Comparison of ENCODE assay signal across 8 cellular contexts in genomic region chr10:95327367-95327766, GRCh38. TPM values are rescaled to one million over a fixed set of nuclear protein-coding genes. Genes with fewer than 3 reads are reported as not detected.
DNase-seq lines count a peak whose midpoint lies in the region; ATAC-seq and TF ChIP-seq lines count a peak whose summit lies in the region.

No MANE protein-coding gene starts in this region.

- H3K79me2 ChIP-seq in SK-N-SH (ENCODE audit: insufficient read depth) = no peaks in the 10 kb centered on the region

- no peaks in the 10 kb centered on the region for H3F3A ChIP-seq in SK-N-SH (replicated peaks; ENCODE audit: insufficient read depth)

- TF ChIP-seq EP300 in SK-N-SH (IDR thresholded peaks at IDR 0.05; ENCODE audit: borderline replicate concordance in 1 of 2, low read depth in 1 of 2, low read length in 1 of 2) = 0 out of 4 replicates have a peak, but pooled peaks of 1 of the 2 experiments have one; percentile 11

- no peaks in the 10 kb centered on the region for H3K27me3 Mint-ChIP-seq in activated CD4-positive, alpha-beta memory T cell treated with anti-CD3 and anti-CD28 coated beads for 36 hours
- H3K27me3 Mint-ChIP-seq in activated T-cell treated with anti-CD3 and anti-CD28 coated beads, Interleukin-2, amount 50 U/mL, for 72 hours (ENCODE audit: low read depth) = no peaks in the 10 kb centered on the region

- H3K4me2 ChIP-seq in SK-N-SH = no peak overlapping the region

- no peak for ATAC-seq in thoracic aorta (ENCODE audit: insufficient number of reproducible peaks, low FRiP score, low read depth)
- no peak for ATAC-seq in activated T-cell treated with anti-CD3 and anti-CD28 coated beads, Interleukin-2, amount 50 U/mL, for 72 hours (replicated peaks in 1 of 2)

- DNase-seq in MG63 (peak; percentile 74), SK-N-SH (peak; percentile 48), left ventricle myocardium inferior (peak; percentile 56), thoracic aorta (ENCODE audit: low spot score) (no peak), HPDE6-E6E7 (ENCODE audit: extremely low spot score) (no peak)
- no peak for DNase-seq in activated CD8-positive, alpha-beta memory T cell treated with anti-CD3 and anti-CD28 coated beads, Interleukin-2, amount 50 U/mL, for 48 hours
- DNase-seq in activated CD4-positive, alpha-beta memory T cell treated with anti-CD3 and anti-CD28 coated beads for 36 hours = no peak
- no peak for DNase-seq in activated T-cell treated with anti-CD3 and anti-CD28 coated beads, Interleukin-2, amount 50 U/mL, for 72 hours

- TF ChIP-seq RAD21 in SK-N-SH (IDR thresholded peaks at IDR 0.05; ENCODE audit: low read length) = no peak

- 52% methylated on average over 5 of the region's 5 CpGs for WGBS in SK-N-SH (ENCODE audit: low lambda C conversion rate)

- TF ChIP-seq CTCF in SK-N-SH (IDR thresholded peaks at IDR 0.05) (no peak), left ventricle myocardium inferior (IDR thresholded peaks at IDR 0.05; ENCODE audit: borderline replicate concordance) (peak; percentile 40), thoracic aorta (IDR thresholded peaks at IDR 0.05) (no peak)

- H3K27me3 ChIP-seq in MG63 (no peaks in the 10 kb centered on the region), SK-N-SH (ENCODE audit: insufficient read depth) (no peaks in the 10 kb centered on the region), left ventricle myocardium inferior (ENCODE audit: low read depth) (no peaks in the 10 kb centered on the region), thoracic aorta (replicated peaks; ENCODE audit: insufficient read depth) (no peaks in the 10 kb centered on the region)

- H3K4me3 Mint-ChIP-seq in activated CD4-positive, alpha-beta memory T cell treated with anti-CD3 and anti-CD28 coated beads for 36 hours = no peak overlapping the region
- H3K4me3 Mint-ChIP-seq in activated T-cell treated with anti-CD3 and anti-CD28 coated beads, Interleukin-2, amount 50 U/mL, for 72 hours = no peak overlapping the region

- no peaks in the 10 kb centered on the region for H3K9me3 ChIP-seq in MG63
- no peaks in the 10 kb centered on the region for H3K9me3 ChIP-seq in SK-N-SH
- H3K9me3 ChIP-seq in left ventricle myocardium inferior (replicated peaks) = no peaks in the 10 kb centered on the region
- no peaks in the 10 kb centered on the region for H3K9me3 ChIP-seq in thoracic aorta

- no peaks in the 10 kb centered on the region for H3K9me2 ChIP-seq in SK-N-SH

- POLR2A ChIA-PET in SK-N-SH (lab: Yijun Ruan, JAX) = no interaction called here
- POLR2A ChIA-PET in activated CD4-positive, alpha-beta memory T cell treated with anti-CD3 and anti-CD28 coated beads for 36 hours (lab: Charles Lee) = no interaction called here

- H3K27ac ChIP-seq in SK-N-SH (ENCODE audit: low read depth in 2 of 2, low read length in 1 of 2) = peak overlapping the region in 1 of 2 experiments; percentile 40; a peak in 2 of 4 replicates
- H3K27ac ChIP-seq in left ventricle myocardium inferior (replicated peaks) = peak overlapping the region; percentile 70
- peak overlapping the region; percentile 27 to 97 for H3K27ac ChIP-seq in thoracic aorta

- no peak overlapping the region for H3K27ac Mint-ChIP-seq in activated CD4-positive, alpha-beta memory T cell treated with anti-CD3 and anti-CD28 coated beads for 36 hours
- H3K27ac Mint-ChIP-seq in activated T-cell treated with anti-CD3 and anti-CD28 coated beads, Interleukin-2, amount 50 U/mL, for 72 hours = no peak overlapping the region

- CTCF ChIA-PET in SK-N-SH (lab: Yijun Ruan, JAX) = interaction anchor here (0.8 to 1.1 kb wide), 2 partner anchors 82 to 85 kb away, joined by 3 to 4 read pairs; no protein-coding TSS in a partner anchor
- CTCF ChIA-PET in activated CD4-positive, alpha-beta memory T cell treated with anti-CD3 and anti-CD28 coated beads for 36 hours (lab: Charles Lee) = no interaction called here

- H3K4me3 ChIP-seq in MG63 = no peak overlapping the region
- no peak overlapping the region for H3K4me3 ChIP-seq in SK-N-SH (ENCODE audit: low read depth in 2 of 2, low read length in 1 of 2)
- no peak overlapping the region for H3K4me3 ChIP-seq in left ventricle myocardium inferior
- H3K4me3 ChIP-seq in thoracic aorta = no peak overlapping the region

- H3K36me3 ChIP-seq in MG63 = no peaks in the 10 kb centered on the region
- H3K36me3 ChIP-seq in SK-N-SH (replicated peaks in 1 of 2; ENCODE audit: control insufficient read depth in 1 of 2, insufficient read depth in 2 of 2, low read length in 1 of 2) = no peaks in the 10 kb centered on the region
- H3K36me3 ChIP-seq in left ventricle myocardium inferior = peaks cover 65% of the 10 kb centered on the region
- peaks cover 67% of the 10 kb centered on the region for H3K36me3 ChIP-seq in thoracic aorta

- no peak overlapping the region for H3K9ac ChIP-seq in SK-N-SH

- H4K20me1 ChIP-seq in SK-N-SH (ENCODE audit: insufficient read depth) = no peaks in the 10 kb centered on the region

- H3K4me1 ChIP-seq in SK-N-SH (ENCODE audit: control insufficient read depth in 1 of 2, insufficient read depth in 2 of 2, low read depth in 1 of 2, low read length in 1 of 2) = peaks cover 0 to 10% of the 10 kb centered on the region in 2 experiments; a peak in 2 of 4 replicates
- H3K4me1 ChIP-seq in left ventricle myocardium inferior = peaks cover 95% of the 10 kb centered on the region
- H3K4me1 ChIP-seq in thoracic aorta (ENCODE audit: control insufficient read depth in 1 of 2, low read depth in 2 of 2) = peaks cover 0 to 48% of the 10 kb centered on the region in 2 donors

- H3K4me1 Mint-ChIP-seq in activated CD4-positive, alpha-beta memory T cell treated with anti-CD3 and anti-CD28 coated beads for 36 hours (ENCODE audit: low read depth) = no peaks in the 10 kb centered on the region
- no peaks in the 10 kb centered on the region for H3K4me1 Mint-ChIP-seq in activated T-cell treated with anti-CD3 and anti-CD28 coated beads, Interleukin-2, amount 50 U/mL, for 72 hours (ENCODE audit: low read depth)

- H3K36me3 Mint-ChIP-seq in activated CD4-positive, alpha-beta memory T cell treated with anti-CD3 and anti-CD28 coated beads for 36 hours = no peaks in the 10 kb centered on the region
- no peaks in the 10 kb centered on the region for H3K36me3 Mint-ChIP-seq in activated T-cell treated with anti-CD3 and anti-CD28 coated beads, Interleukin-2, amount 50 U/mL, for 72 hours (ENCODE audit: insufficient read depth in 2 of 2)

- H2AFZ ChIP-seq in SK-N-SH (ENCODE audit: low read depth) = no peak overlapping the region

- intact Hi-C loops in left ventricle myocardium inferior (cut with micrococcal nuclease) = no loop called here
- intact Hi-C loops in activated CD4-positive, alpha-beta memory T cell treated with anti-CD3 and anti-CD28 coated beads for 36 hours (cut with micrococcal nuclease) = no loop called here

- H3K9me3 Mint-ChIP-seq in activated CD4-positive, alpha-beta memory T cell treated with anti-CD3 and anti-CD28 coated beads for 36 hours = no peaks in the 10 kb centered on the region
- no peaks in the 10 kb centered on the region for H3K9me3 Mint-ChIP-seq in activated T-cell treated with anti-CD3 and anti-CD28 coated beads, Interleukin-2, amount 50 U/mL, for 72 hours

TF ChIP-seq in SK-N-SH, 30 proteins besides CTCF, POLR2A, EP300 and RAD21 (continues in another document):
- no peak; the same call in 1 of the 2 replicates for TF ChIP-seq GATA2 (CRISPR knock-in tag; IDR thresholded peaks at IDR 0.05)
- no peak for TF ChIP-seq FOXM1 (IDR thresholded peaks at IDR 0.05; ENCODE audit: low read depth)
- TF ChIP-seq NFIC (IDR thresholded peaks at IDR 0.05; ENCODE audit: borderline replicate concordance) = peak; percentile 33; the same call in 1 of the 2 replicates
- no peak for TF ChIP-seq USF1 (IDR thresholded peaks at IDR 0.05; ENCODE audit: borderline replicate concordance, low read depth)
- no peak for TF ChIP-seq RCOR1 (IDR thresholded peaks at IDR 0.05; ENCODE audit: low read length)
- TF ChIP-seq ELF1 (IDR thresholded peaks at IDR 0.05) = no peak
- no peak for TF ChIP-seq RFX5 (IDR thresholded peaks at IDR 0.05; ENCODE audit: low read length)
- TF ChIP-seq ZBTB33 (IDR thresholded peaks at IDR 0.05; ENCODE audit: borderline replicate concordance, low read depth) = no peak
- no peak for TF ChIP-seq FOSL2 (IDR thresholded peaks at IDR 0.05; ENCODE audit: borderline replicate concordance, low read depth)
- TF ChIP-seq TEAD4 (IDR thresholded peaks at IDR 0.05; ENCODE audit: borderline replicate concordance, insufficient read depth) = no peak
- TF ChIP-seq RXRA (IDR thresholded peaks at IDR 0.05; ENCODE audit: borderline replicate concordance, low read depth) = no peak
- no peak for TF ChIP-seq YY1 (IDR thresholded peaks at IDR 0.05; ENCODE audit: low read depth)
- no peak for TF ChIP-seq JUND (IDR thresholded peaks at IDR 0.05)
- TF ChIP-seq SMC3 (IDR thresholded peaks at IDR 0.05; ENCODE audit: low read depth, low read length) = no peak

RNA-seq across cellular contexts. Expression of gene PDLIM1, which starts 36.6 kb away (rescaled TPM):
- 3.5 and 6.2 TPM in 2 replicates for total RNA-seq in MG63 (2014; rRNA removed; shearing (Covaris generic); ENCODE audit: low replicate concordance)
- 74.4 and 97.2 TPM in 2 replicates for polyA plus RNA-seq in SK-N-SH (2012; rRNA removed)
- 89.3 and 96.8 TPM in 2 replicates for polyA plus RNA-seq in SK-N-SH (2012; cell fraction: cytosol; rRNA removed)
- polyA plus RNA-seq in SK-N-SH (2012; cell fraction: nucleus; rRNA removed) = 68.2 and 70.4 TPM in 2 replicates
- total RNA-seq in left ventricle myocardium inferior = 358 TPM
- 100 to 1,000 TPM; 109 to 140 TPM for total RNA-seq in thoracic aorta
- total RNA-seq in activated CD4-positive, alpha-beta memory T cell treated with anti-CD3 and anti-CD28 coated beads for 36 hours = under 1 TPM; 0.76 to 0.92 TPM
- total RNA-seq in activated T-cell treated with anti-CD3 and anti-CD28 coated beads, Interleukin-2, amount 50 U/mL, for 72 hours = 1 to 10 TPM; 1.4 to 1.7 TPM

Comparison
In these comparisons a context has a peak if more than half of its experiments do, and no peak if none do; other contexts are left out.
1. DNase-seq: peak in MG63 (single experiment), SK-N-SH (single experiment) and left ventricle myocardium inferior (single experiment); none in thoracic aorta (single experiment), activated CD8-positive, alpha-beta memory T cell treated with anti-CD3 and anti-CD28 coated beads, Interleukin-2, amount 50 U/mL, for 48 hours (single experiment), HPDE6-E6E7 (single experiment), activated CD4-positive, alpha-beta memory T cell treated with anti-CD3 and anti-CD28 coated beads for 36 hours (single experiment) and activated T-cell treated with anti-CD3 and anti-CD28 coated beads, Interleukin-2, amount 50 U/mL, for 72 hours (0 of 2).
2. RNA of gene PDLIM1, which starts 36.6 kb away (total RNA-seq): 358 TPM in left ventricle myocardium inferior (single experiment) and 109 to 140 TPM in thoracic aorta; 3.5 to 6.2 TPM in MG63, 1.4 to 1.7 TPM in activated T-cell treated with anti-CD3 and anti-CD28 coated beads, Interleukin-2, amount 50 U/mL, for 72 hours and 0.76 to 0.92 TPM in activated CD4-positive, alpha-beta memory T cell treated with anti-CD3 and anti-CD28 coated beads for 36 hours; every median in the first group is over 10 times any median in the second.